Comparison of ENCODE assay signal across 1 cellular context in the genomic region with DNA sequence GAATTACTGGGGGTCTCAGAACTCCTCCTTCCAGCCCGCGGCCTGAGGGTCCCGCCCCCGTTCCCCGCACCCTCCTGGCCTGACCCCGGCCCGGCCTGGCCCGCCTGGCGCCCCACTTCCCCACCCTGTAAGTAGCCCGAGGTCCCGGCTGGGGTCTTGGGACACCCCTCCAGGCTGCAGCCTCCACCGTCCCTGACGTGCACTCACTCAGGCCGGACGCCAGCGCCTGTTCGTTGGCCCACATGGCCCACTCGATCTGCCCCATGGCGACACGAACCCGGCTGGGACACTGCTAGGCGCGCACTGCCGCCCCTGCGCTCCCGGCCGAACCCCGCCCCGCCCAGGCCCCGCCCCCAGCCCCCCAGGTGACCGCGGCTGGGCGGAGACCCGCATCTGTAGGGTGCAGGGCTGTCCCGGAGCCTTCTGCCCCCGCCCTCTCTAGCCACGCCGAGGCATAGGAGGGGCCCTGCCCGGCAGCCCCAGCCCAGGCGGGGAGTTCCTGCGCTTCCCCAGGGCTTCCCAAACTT.
TF ChIP-seq lines count a peak whose summit lies in the region.

A gene (minus strand): TSS at position 305 of the 527 bp plus-strand sequence. CDS start 40 bp downstream, at position 265.

TF ChIP-seq in HepG2, 621 proteins besides CTCF, POLR2A, EP300 and RAD21 (continued from another document and continues in another):
- TF ChIP-seq, protein P1, sequence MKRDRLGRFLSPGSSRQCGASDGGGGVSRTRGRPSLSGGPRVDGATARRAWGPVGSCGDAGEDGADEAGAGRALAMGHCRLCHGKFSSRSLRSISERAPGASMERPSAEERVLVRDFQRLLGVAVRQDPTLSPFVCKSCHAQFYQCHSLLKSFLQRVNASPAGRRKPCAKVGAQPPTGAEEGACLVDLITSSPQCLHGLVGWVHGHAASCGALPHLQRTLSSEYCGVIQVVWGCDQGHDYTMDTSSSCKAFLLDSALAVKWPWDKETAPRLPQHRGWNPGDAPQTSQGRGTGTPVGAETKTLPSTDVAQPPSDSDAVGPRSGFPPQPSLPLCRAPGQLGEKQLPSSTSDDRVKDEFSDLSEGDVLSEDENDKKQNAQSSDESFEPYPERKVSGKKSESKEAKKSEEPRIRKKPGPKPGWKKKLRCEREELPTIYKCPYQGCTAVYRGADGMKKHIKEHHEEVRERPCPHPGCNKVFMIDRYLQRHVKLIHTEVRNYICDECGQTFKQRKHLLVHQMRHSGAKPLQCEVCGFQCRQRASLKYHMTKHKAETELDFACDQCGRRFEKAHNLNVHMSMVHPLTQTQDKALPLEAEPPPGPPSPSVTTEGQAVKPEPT (CRISPR knock-in tag; IDR thresholded peaks at IDR 0.05; ENCODE audit: low read depth): no peak
- TF ChIP-seq, protein P2, sequence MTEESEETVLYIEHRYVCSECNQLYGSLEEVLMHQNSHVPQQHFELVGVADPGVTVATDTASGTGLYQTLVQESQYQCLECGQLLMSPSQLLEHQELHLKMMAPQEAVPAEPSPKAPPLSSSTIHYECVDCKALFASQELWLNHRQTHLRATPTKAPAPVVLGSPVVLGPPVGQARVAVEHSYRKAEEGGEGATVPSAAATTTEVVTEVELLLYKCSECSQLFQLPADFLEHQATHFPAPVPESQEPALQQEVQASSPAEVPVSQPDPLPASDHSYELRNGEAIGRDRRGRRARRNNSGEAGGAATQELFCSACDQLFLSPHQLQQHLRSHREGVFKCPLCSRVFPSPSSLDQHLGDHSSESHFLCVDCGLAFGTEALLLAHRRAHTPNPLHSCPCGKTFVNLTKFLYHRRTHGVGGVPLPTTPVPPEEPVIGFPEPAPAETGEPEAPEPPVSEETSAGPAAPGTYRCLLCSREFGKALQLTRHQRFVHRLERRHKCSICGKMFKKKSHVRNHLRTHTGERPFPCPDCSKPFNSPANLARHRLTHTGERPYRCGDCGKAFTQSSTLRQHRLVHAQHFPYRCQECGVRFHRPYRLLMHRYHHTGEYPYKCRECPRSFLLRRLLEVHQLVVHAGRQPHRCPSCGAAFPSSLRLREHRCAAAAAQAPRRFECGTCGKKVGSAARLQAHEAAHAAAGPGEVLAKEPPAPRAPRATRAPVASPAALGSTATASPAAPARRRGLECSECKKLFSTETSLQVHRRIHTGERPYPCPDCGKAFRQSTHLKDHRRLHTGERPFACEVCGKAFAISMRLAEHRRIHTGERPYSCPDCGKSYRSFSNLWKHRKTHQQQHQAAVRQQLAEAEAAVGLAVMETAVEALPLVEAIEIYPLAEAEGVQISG (CRISPR knock-in tag; IDR thresholded peaks at IDR 0.05): no peak; the same call in 1 of the 2 replicates
- TF ChIP-seq ETV6 (CRISPR knock-in tag; conservative IDR thresholded peaks at IDR 0.05): peak; percentile 35; the same call in 1 of the 2 replicates
- TF ChIP-seq, protein P3, sequence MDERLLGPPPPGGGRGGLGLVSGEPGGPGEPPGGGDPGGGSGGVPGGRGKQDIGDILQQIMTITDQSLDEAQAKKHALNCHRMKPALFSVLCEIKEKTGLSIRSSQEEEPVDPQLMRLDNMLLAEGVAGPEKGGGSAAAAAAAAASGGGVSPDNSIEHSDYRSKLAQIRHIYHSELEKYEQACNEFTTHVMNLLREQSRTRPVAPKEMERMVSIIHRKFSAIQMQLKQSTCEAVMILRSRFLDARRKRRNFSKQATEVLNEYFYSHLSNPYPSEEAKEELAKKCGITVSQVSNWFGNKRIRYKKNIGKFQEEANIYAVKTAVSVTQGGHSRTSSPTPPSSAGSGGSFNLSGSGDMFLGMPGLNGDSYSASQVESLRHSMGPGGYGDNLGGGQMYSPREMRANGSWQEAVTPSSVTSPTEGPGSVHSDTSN (CRISPR knock-in tag; IDR thresholded peaks at IDR 0.05): no peak
- TF ChIP-seq ZFP36L2 (CRISPR knock-in tag; IDR thresholded peaks at IDR 0.05): no peak; the same call in 1 of the 2 replicates
- TF ChIP-seq, protein P4, sequence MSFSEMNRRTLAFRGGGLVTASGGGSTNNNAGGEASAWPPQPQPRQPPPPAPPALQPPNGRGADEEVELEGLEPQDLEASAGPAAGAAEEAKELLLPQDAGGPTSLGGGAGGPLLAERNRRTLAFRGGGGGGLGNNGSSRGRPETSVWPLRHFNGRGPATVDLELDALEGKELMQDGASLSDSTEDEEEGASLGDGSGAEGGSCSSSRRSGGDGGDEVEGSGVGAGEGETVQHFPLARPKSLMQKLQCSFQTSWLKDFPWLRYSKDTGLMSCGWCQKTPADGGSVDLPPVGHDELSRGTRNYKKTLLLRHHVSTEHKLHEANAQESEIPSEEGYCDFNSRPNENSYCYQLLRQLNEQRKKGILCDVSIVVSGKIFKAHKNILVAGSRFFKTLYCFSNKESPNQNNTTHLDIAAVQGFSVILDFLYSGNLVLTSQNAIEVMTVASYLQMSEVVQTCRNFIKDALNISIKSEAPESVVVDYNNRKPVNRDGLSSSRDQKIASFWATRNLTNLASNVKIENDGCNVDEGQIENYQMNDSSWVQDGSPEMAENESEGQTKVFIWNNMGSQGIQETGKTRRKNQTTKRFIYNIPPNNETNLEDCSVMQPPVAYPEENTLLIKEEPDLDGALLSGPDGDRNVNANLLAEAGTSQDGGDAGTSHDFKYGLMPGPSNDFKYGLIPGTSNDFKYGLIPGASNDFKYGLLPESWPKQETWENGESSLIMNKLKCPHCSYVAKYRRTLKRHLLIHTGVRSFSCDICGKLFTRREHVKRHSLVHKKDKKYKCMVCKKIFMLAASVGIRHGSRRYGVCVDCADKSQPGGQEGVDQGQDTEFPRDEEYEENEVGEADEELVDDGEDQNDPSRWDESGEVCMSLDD (CRISPR knock-in tag; IDR thresholded peaks at IDR 0.05; ENCODE audit: borderline replicate concordance): peak; percentile 63; the same call in 1 of the 2 replicates
- TF ChIP-seq, protein P5, sequence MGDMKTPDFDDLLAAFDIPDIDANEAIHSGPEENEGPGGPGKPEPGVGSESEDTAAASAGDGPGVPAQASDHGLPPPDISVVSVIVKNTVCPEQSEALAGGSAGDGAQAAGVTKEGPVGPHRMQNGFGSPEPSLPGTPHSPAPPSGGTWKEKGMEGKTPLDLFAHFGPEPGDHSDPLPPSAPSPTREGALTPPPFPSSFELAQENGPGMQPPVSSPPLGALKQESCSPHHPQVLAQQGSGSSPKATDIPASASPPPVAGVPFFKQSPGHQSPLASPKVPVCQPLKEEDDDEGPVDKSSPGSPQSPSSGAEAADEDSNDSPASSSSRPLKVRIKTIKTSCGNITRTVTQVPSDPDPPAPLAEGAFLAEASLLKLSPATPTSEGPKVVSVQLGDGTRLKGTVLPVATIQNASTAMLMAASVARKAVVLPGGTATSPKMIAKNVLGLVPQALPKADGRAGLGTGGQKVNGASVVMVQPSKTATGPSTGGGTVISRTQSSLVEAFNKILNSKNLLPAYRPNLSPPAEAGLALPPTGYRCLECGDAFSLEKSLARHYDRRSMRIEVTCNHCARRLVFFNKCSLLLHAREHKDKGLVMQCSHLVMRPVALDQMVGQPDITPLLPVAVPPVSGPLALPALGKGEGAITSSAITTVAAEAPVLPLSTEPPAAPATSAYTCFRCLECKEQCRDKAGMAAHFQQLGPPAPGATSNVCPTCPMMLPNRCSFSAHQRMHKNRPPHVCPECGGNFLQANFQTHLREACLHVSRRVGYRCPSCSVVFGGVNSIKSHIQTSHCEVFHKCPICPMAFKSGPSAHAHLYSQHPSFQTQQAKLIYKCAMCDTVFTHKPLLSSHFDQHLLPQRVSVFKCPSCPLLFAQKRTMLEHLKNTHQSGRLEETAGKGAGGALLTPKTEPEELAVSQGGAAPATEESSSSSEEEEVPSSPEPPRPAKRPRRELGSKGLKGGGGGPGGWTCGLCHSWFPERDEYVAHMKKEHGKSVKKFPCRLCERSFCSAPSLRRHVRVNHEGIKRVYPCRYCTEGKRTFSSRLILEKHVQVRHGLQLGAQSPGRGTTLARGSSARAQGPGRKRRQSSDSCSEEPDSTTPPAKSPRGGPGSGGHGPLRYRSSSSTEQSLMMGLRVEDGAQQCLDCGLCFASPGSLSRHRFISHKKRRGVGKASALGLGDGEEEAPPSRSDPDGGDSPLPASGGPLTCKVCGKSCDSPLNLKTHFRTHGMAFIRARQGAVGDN (CRISPR knock-in tag; IDR thresholded peaks at IDR 0.05): no peak
- TF ChIP-seq SCMH1 (CRISPR knock-in tag; IDR thresholded peaks at IDR 0.05; ENCODE audit: borderline replicate concordance): no peak
- TF ChIP-seq, protein P6, sequence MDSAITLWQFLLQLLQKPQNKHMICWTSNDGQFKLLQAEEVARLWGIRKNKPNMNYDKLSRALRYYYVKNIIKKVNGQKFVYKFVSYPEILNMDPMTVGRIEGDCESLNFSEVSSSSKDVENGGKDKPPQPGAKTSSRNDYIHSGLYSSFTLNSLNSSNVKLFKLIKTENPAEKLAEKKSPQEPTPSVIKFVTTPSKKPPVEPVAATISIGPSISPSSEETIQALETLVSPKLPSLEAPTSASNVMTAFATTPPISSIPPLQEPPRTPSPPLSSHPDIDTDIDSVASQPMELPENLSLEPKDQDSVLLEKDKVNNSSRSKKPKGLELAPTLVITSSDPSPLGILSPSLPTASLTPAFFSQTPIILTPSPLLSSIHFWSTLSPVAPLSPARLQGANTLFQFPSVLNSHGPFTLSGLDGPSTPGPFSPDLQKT (CRISPR knock-in tag; IDR thresholded peaks at IDR 0.05; ENCODE audit: borderline replicate concordance): no peak
- TF ChIP-seq, protein P7, sequence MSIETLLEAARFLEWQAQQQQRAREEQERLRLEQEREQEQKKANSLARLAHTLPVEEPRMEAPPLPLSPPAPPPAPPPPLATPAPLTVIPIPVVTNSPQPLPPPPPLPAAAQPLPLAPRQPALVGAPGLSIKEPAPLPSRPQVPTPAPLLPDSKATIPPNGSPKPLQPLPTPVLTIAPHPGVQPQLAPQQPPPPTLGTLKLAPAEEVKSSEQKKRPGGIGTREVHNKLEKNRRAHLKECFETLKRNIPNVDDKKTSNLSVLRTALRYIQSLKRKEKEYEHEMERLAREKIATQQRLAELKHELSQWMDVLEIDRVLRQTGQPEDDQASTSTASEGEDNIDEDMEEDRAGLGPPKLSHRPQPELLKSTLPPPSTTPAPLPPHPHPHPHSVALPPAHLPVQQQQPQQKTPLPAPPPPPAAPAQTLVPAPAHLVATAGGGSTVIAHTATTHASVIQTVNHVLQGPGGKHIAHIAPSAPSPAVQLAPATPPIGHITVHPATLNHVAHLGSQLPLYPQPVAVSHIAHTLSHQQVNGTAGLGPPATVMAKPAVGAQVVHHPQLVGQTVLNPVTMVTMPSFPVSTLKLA (IDR thresholded peaks at IDR 0.05): no peak
- peak; percentile 71; the same call in 1 of the 2 replicates for TF ChIP-seq KDM4B (CRISPR knock-in tag; IDR thresholded peaks at IDR 0.05)
- TF ChIP-seq ZNF337 (CRISPR knock-in tag; IDR thresholded peaks at IDR 0.05; ENCODE audit: borderline replicate concordance, low read depth): no peak
- TF ChIP-seq SMYD3 (CRISPR knock-in tag; IDR thresholded peaks at IDR 0.05): no peak
- no peak for TF ChIP-seq MEIS1 (CRISPR knock-in tag; IDR thresholded peaks at IDR 0.05; ENCODE audit: borderline replicate concordance)
- peak; percentile 29; the same call in 1 of the 2 replicates for TF ChIP-seq GZF1 (CRISPR knock-in tag; IDR thresholded peaks at IDR 0.05)
- no peak for TF ChIP-seq SETDB1 (CRISPR knock-in tag; IDR thresholded peaks at IDR 0.05; ENCODE audit: borderline replicate concordance)
- no peak for TF ChIP-seq MAFF (IDR thresholded peaks at IDR 0.05; ENCODE audit: low read depth, low read length)
- TF ChIP-seq ZNF703 (CRISPR knock-in tag; IDR thresholded peaks at IDR 0.05; ENCODE audit: borderline replicate concordance): no peak; the same call in 1 of the 2 replicates
- TF ChIP-seq, protein P8, sequence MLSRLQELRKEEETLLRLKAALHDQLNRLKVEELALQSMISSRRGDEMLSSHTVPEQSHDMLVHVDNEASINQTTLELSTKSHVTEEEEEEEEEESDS (CRISPR knock-in tag; IDR thresholded peaks at IDR 0.05; ENCODE audit: borderline replicate concordance): no peak; the same call in 1 of the 2 replicates
- TF ChIP-seq SIN3B (IDR thresholded peaks at IDR 0.05; ENCODE audit: low read length): no peak
- TF ChIP-seq ZNF772 (CRISPR knock-in tag; IDR thresholded peaks at IDR 0.05): no peak; the same call in 1 of the 2 replicates
- TF ChIP-seq NFIB (CRISPR knock-in tag; IDR thresholded peaks at IDR 0.05; ENCODE audit: borderline replicate concordance): no peak
- TF ChIP-seq, protein P9, sequence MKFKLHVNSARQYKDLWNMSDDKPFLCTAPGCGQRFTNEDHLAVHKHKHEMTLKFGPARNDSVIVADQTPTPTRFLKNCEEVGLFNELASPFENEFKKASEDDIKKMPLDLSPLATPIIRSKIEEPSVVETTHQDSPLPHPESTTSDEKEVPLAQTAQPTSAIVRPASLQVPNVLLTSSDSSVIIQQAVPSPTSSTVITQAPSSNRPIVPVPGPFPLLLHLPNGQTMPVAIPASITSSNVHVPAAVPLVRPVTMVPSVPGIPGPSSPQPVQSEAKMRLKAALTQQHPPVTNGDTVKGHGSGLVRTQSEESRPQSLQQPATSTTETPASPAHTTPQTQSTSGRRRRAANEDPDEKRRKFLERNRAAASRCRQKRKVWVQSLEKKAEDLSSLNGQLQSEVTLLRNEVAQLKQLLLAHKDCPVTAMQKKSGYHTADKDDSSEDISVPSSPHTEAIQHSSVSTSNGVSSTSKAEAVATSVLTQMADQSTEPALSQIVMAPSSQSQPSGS (CRISPR knock-in tag; IDR thresholded peaks at IDR 0.05): no peak
- TF ChIP-seq ZNF331 (CRISPR knock-in tag; IDR thresholded peaks at IDR 0.05): no peak; the same call in 1 of the 2 replicates
- TF ChIP-seq NFIC (IDR thresholded peaks at IDR 0.05; ENCODE audit: low read length): no peak
- TF ChIP-seq MEF2D (CRISPR knock-in tag; IDR thresholded peaks at IDR 0.05): no peak
- TF ChIP-seq ZNF556 (CRISPR knock-in tag; IDR thresholded peaks at IDR 0.05; ENCODE audit: borderline replicate concordance): no peak; the same call in 1 of the 2 replicates
- peak; percentile 70 for TF ChIP-seq NKX3-1 (CRISPR knock-in tag; IDR thresholded peaks at IDR 0.05)
- no peak for TF ChIP-seq HOXA3 (CRISPR knock-in tag; IDR thresholded peaks at IDR 0.05)
- TF ChIP-seq ZNF83 (CRISPR knock-in tag; IDR thresholded peaks at IDR 0.05; ENCODE audit: borderline replicate concordance): no peak
- no peak for TF ChIP-seq SOX13 (IDR thresholded peaks at IDR 0.05)
- TF ChIP-seq SOX13 (CRISPR knock-in tag; conservative IDR thresholded peaks at IDR 0.05 in 1 of 2, IDR thresholded peaks at IDR 0.05 in 1 of 2): 0 out of 4 replicates have a peak, but pooled peaks of 1 of the 2 experiments have one; percentile 10
- no peak; the same call in 1 of the 2 replicates for TF ChIP-seq NFKB2 (CRISPR knock-in tag; IDR thresholded peaks at IDR 0.05; ENCODE audit: borderline replicate concordance)
- peak; percentile 79; the same call in 1 of the 2 replicates for TF ChIP-seq GLI4 (CRISPR knock-in tag; IDR thresholded peaks at IDR 0.05; ENCODE audit: borderline replicate concordance)
- peak; percentile 82; the same call in 1 of the 2 replicates for TF ChIP-seq ATF7-NPFF (CRISPR knock-in tag; IDR thresholded peaks at IDR 0.05; ENCODE audit: low read depth)
- peak; percentile 76 for TF ChIP-seq ARNT2 (CRISPR knock-in tag; IDR thresholded peaks at IDR 0.05; ENCODE audit: low read depth)
- no peak for TF ChIP-seq ZNF614 (CRISPR knock-in tag; IDR thresholded peaks at IDR 0.05; ENCODE audit: borderline replicate concordance)
- TF ChIP-seq RFX3 (CRISPR knock-in tag; IDR thresholded peaks at IDR 0.05): no peak
- no peak for TF ChIP-seq ZNF652 (CRISPR knock-in tag; IDR thresholded peaks at IDR 0.05; ENCODE audit: borderline replicate concordance, low read depth)
- TF ChIP-seq DPF2 (CRISPR knock-in tag; IDR thresholded peaks at IDR 0.05; ENCODE audit: borderline replicate concordance, low read depth): no peak
- TF ChIP-seq NCOA2 (CRISPR knock-in tag; IDR thresholded peaks at IDR 0.05): no peak
- TF ChIP-seq MBNL3 (CRISPR knock-in tag; conservative IDR thresholded peaks at IDR 0.05): no peak
- TF ChIP-seq JUNB (CRISPR knock-in tag; IDR thresholded peaks at IDR 0.05; ENCODE audit: borderline replicate concordance): 0 out of 2 replicates have a peak, but pooled peaks have one; percentile 35
- TF ChIP-seq ZNF496 (CRISPR knock-in tag; IDR thresholded peaks at IDR 0.05; ENCODE audit: insufficient replicate concordance): no peak
- no peak for TF ChIP-seq KDM5B (CRISPR knock-in tag; IDR thresholded peaks at IDR 0.05; ENCODE audit: borderline replicate concordance)
